1 cellular context compared by ENCODE assay signal in genomic region chr14:102314242-102315011, GRCh38.
A peak's percentile ranks its signal among the peaks of the same experiment; 100 is the strongest.
TF ChIP-seq lines count a peak whose summit lies in the region.

No MANE protein-coding gene starts in this region.

TF ChIP-seq in HepG2, 621 proteins besides CTCF, POLR2A, EP300 and RAD21 (continued from another document and continues in another):
- TF ChIP-seq ZNF318 (CRISPR knock-in tag; IDR thresholded peaks at IDR 0.05) = 0 out of 2 replicates have a peak, but pooled peaks have one; percentile 31
- 0 out of 2 replicates have a peak, but pooled peaks have one; percentile 72 for TF ChIP-seq MTF2 (CRISPR knock-in tag; IDR thresholded peaks at IDR 0.05; ENCODE audit: borderline replicate concordance)
- peak; percentile 75 for TF ChIP-seq FOXC1 (CRISPR knock-in tag; IDR thresholded peaks at IDR 0.05; ENCODE audit: borderline replicate concordance)
- no peak for TF ChIP-seq POLR2AphosphoS2 (IDR thresholded peaks at IDR 0.05; ENCODE audit: low read depth, low read length)
- TF ChIP-seq ZNF784 (CRISPR knock-in tag; IDR thresholded peaks at IDR 0.05; ENCODE audit: borderline replicate concordance) = no peak; the same call in 1 of the 2 replicates
- TF ChIP-seq RORA (CRISPR knock-in tag; IDR thresholded peaks at IDR 0.05) = no peak
- peak; percentile 92; the same call in 1 of the 2 replicates for TF ChIP-seq KDM3A (CRISPR knock-in tag; IDR thresholded peaks at IDR 0.05; ENCODE audit: low read depth)
- peak; percentile 25; the same call in 1 of the 2 replicates for TF ChIP-seq ZNF12 (CRISPR knock-in tag; IDR thresholded peaks at IDR 0.05)
- no peak for TF ChIP-seq ZNF282 (IDR thresholded peaks at IDR 0.05; ENCODE audit: partially characterized antibody)
- 0 out of 2 replicates have a peak, but pooled peaks have one; percentile 41 for TF ChIP-seq HMG20B (CRISPR knock-in tag; conservative IDR thresholded peaks at IDR 0.05)
- TF ChIP-seq FOXK2 (IDR thresholded peaks at IDR 0.05) = no peak
- no peak for TF ChIP-seq NFE2L2 (IDR thresholded peaks at IDR 0.05; ENCODE audit: low read length)
- no peak for TF ChIP-seq ZNF451 (CRISPR knock-in tag; IDR thresholded peaks at IDR 0.05)
- no peak for TF ChIP-seq PRDM4 (CRISPR knock-in tag; IDR thresholded peaks at IDR 0.05; ENCODE audit: borderline replicate concordance)
- peak; percentile 85; the same call in 1 of the 2 replicates for TF ChIP-seq MXD1 (CRISPR knock-in tag; IDR thresholded peaks at IDR 0.05)
- TF ChIP-seq ZC3H4 (CRISPR knock-in tag; IDR thresholded peaks at IDR 0.05; ENCODE audit: borderline replicate concordance) = no peak
- TF ChIP-seq ZBTB38 (CRISPR knock-in tag; IDR thresholded peaks at IDR 0.05) = no peak; the same call in 1 of the 2 replicates
- no peak for TF ChIP-seq ZMAT5 (CRISPR knock-in tag; IDR thresholded peaks at IDR 0.05; ENCODE audit: borderline replicate concordance, low read depth)
- no peak for TF ChIP-seq CREB3 (CRISPR knock-in tag; IDR thresholded peaks at IDR 0.05)
- no peak for TF ChIP-seq ZNF18 (CRISPR knock-in tag; IDR thresholded peaks at IDR 0.05; ENCODE audit: insufficient replicate concordance)
- TF ChIP-seq KLF9 (CRISPR knock-in tag; IDR thresholded peaks at IDR 0.05; ENCODE audit: low read depth) = no peak
- TF ChIP-seq SMAD1 (CRISPR knock-in tag; IDR thresholded peaks at IDR 0.05; ENCODE audit: borderline replicate concordance, low read depth) = no peak
- no peak for TF ChIP-seq SP2 (CRISPR knock-in tag; IDR thresholded peaks at IDR 0.05)
- TF ChIP-seq USF2 (IDR thresholded peaks at IDR 0.05; ENCODE audit: low read depth, low read length) = 0 out of 2 replicates have a peak, but pooled peaks have one; percentile 14
- peak; percentile 64; the same call in 1 of the 2 replicates for TF ChIP-seq USF2 (CRISPR knock-in tag; IDR thresholded peaks at IDR 0.05; ENCODE audit: borderline replicate concordance)
- 0 out of 2 replicates have a peak, but pooled peaks have one; percentile 40 for TF ChIP-seq THRA (CRISPR knock-in tag; IDR thresholded peaks at IDR 0.05; ENCODE audit: borderline replicate concordance)
- TF ChIP-seq ZNF773 (CRISPR knock-in tag; IDR thresholded peaks at IDR 0.05; ENCODE audit: borderline replicate concordance) = no peak
- no peak; the same call in 1 of the 2 replicates for TF ChIP-seq SPEN (CRISPR knock-in tag; IDR thresholded peaks at IDR 0.05; ENCODE audit: low read depth)
- TF ChIP-seq HOXA3 (CRISPR knock-in tag; IDR thresholded peaks at IDR 0.05) = peak; percentile 82
- TF ChIP-seq PRMT3 (CRISPR knock-in tag; IDR thresholded peaks at IDR 0.05; ENCODE audit: borderline replicate concordance, low read depth) = no peak
- no peak for TF ChIP-seq ZNF496 (CRISPR knock-in tag; IDR thresholded peaks at IDR 0.05; ENCODE audit: insufficient replicate concordance)
- TF ChIP-seq ZC3H13 (CRISPR knock-in tag; IDR thresholded peaks at IDR 0.05) = no peak
- no peak for TF ChIP-seq MAFG (CRISPR knock-in tag; IDR thresholded peaks at IDR 0.05)
- TF ChIP-seq MAFK (conservative IDR thresholded peaks at IDR 0.05 in 1 of 2, IDR thresholded peaks at IDR 0.05 in 1 of 2; ENCODE audit: low read length in 2 of 2) = no peak
- TF ChIP-seq RBM22 (optimal IDR thresholded peaks at IDR 0.05; ENCODE audit: low read length) = no peak
- 0 out of 2 replicates have a peak, but pooled peaks have one; percentile 60 for TF ChIP-seq KLF6 (CRISPR knock-in tag; IDR thresholded peaks at IDR 0.05)
- TF ChIP-seq ZKSCAN5 (CRISPR knock-in tag; IDR thresholded peaks at IDR 0.05) = peak; percentile 24; the same call in 1 of the 2 replicates
